Comparison of ENCODE assay signal across 8 cellular contexts in the genomic region with DNA sequence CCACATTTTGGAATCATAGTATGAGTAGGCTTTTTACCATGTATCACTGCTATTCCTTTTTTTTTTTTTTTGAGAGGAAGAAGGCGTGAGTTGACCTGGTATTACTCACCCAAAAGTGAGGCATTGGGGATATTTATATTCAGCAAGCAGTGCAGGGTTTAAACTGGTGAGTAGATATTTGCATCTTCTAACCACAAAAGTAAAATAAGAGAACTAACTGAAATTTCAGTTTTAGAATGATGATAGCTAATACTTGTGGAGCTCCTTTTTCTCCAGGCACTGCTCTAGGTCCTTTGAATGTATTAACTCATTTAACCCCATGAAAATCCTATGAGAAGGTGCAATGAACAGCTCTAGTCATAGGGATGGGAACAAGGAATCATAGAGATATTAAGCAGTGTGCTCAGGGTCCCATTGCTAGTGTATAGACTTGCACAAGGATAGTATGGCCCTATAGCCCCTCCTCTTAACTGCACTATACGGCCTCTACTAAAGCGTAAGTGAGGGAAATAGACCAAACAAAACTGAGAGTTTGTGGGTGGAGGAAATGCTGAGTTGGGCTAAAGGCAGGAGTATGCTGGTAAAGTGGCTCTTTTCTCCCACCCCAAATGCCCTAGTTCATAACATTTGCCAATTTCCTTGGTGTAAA.
DNase-seq lines count a peak whose midpoint lies in the region; ATAC-seq and TF ChIP-seq lines count a peak whose summit lies in the region.

No MANE protein-coding gene starts in this region.

- TF ChIP-seq EP300 in esophagus muscularis mucosa (IDR thresholded peaks at IDR 0.05), result no peak

- H3K27ac Mint-ChIP-seq in naive B cell, result peak overlapping the region; percentile 90 to 98 (median 94)

- H3K4me3 Mint-ChIP-seq in naive B cell, result peak overlapping the region; percentile 72 to 94 (median 84)

- H3K27ac ChIP-seq in prostate gland, result no peak overlapping the region
- peak overlapping the region in 1 of 12 donors; percentile 61 for H3K27ac ChIP-seq in heart left ventricle
- no peak overlapping the region for H3K27ac ChIP-seq in esophagus muscularis mucosa (replicated peaks in 1 of 4)

- H3K27me3 ChIP-seq in prostate gland (replicated peaks; ENCODE audit: insufficient read depth) (no peaks in the 10 kb centered on the region), heart left ventricle (no peaks in the 10 kb centered on the region), esophagus muscularis mucosa (no peaks in the 10 kb centered on the region)

- H3K4me1 ChIP-seq in prostate gland (replicated peaks) (no peaks in the 10 kb centered on the region), heart left ventricle (peaks cover 0 to 57% (median 0%) of the 10 kb centered on the region in 12 donors), esophagus muscularis mucosa (no peaks in the 10 kb centered on the region)

- no peak for TF ChIP-seq CTCF in AG09309 (IDR thresholded peaks at IDR 0.05; ENCODE audit: control insufficient read depth, insufficient read depth, low read depth, low read length, missing control alignments)
- TF ChIP-seq CTCF in prostate gland (IDR thresholded peaks at IDR 0.05), result no peak
- no peak for TF ChIP-seq CTCF in heart left ventricle (IDR thresholded peaks at IDR 0.05)
- no peak for TF ChIP-seq CTCF in esophagus muscularis mucosa (IDR thresholded peaks at IDR 0.05)

- intact Hi-C loops in prostate gland (cut with DNase I), result no loop called here
- intact Hi-C loops in heart left ventricle (cut with DNase I), result no loop called here
- intact Hi-C loops in esophagus muscularis mucosa (cut with DNase I), result no loop called here

- H3K9me3 Mint-ChIP-seq in naive B cell, result peaks cover 0 to 5% (median 0%) of the 10 kb centered on the region in 7 donors

- H3K27me3 Mint-ChIP-seq in naive B cell, result peaks cover 0 to 5% (median 0%) of the 10 kb centered on the region in 3 donors

- H3K36me3 ChIP-seq in prostate gland, result no peaks in the 10 kb centered on the region
- no peaks in the 10 kb centered on the region for H3K36me3 ChIP-seq in heart left ventricle
- no peaks in the 10 kb centered on the region for H3K36me3 ChIP-seq in esophagus muscularis mucosa

- peaks cover 67 to 89% (median 78%) of the 10 kb centered on the region in 3 donors for H3K4me1 Mint-ChIP-seq in naive B cell

- TF ChIP-seq POLR2A in Raji (IDR thresholded peaks at IDR 0.05; ENCODE audit: insufficient read depth, low read depth, low read length), result peak; percentile 67
- no peak for TF ChIP-seq POLR2A in prostate gland (IDR thresholded peaks at IDR 0.05)
- TF ChIP-seq POLR2A in heart left ventricle (IDR thresholded peaks at IDR 0.05), result no peak
- TF ChIP-seq POLR2A in esophagus muscularis mucosa (IDR thresholded peaks at IDR 0.05; ENCODE audit: low read depth), result no peak

- no peaks in the 10 kb centered on the region for H3K36me3 Mint-ChIP-seq in naive B cell

- H3K9me3 ChIP-seq in prostate gland, result no peaks in the 10 kb centered on the region
- no peaks in the 10 kb centered on the region for H3K9me3 ChIP-seq in heart left ventricle
- H3K9me3 ChIP-seq in esophagus muscularis mucosa, result no peaks in the 10 kb centered on the region

- H3K4me3 ChIP-seq in AG09309 (ENCODE audit: control insufficient read depth, low read depth, low read length) (no peak overlapping the region), prostate gland (no peak overlapping the region), heart left ventricle (no peak overlapping the region), esophagus muscularis mucosa (no peak overlapping the region)

- ATAC-seq in GM19023 (IDR thresholded peaks at IDR 0.05; ENCODE audit: unreplicated experiment), result peak; percentile 65
- ATAC-seq in HG03066 (IDR thresholded peaks at IDR 0.05; ENCODE audit: low read depth, unreplicated experiment), result peak; percentile 72
- ATAC-seq in naive B cell (ENCODE audit: low read depth in 2 of 2), result peak; percentile 68 to 69
- ATAC-seq in heart left ventricle, result no peak

- WGBS in prostate gland, result 90% methylated on average over 3 of the region's 3 CpGs
- WGBS in heart left ventricle, 4 donors, result 86 to 91% (median 89%) methylated on average over 3 of the region's 3 CpGs
- 75% methylated on average over 3 of the region's 3 CpGs for WGBS in esophagus muscularis mucosa

- DNase-seq in AG09309 (ENCODE audit: low read depth) (peak; percentile 39), naive B cell (peak; percentile 81), prostate gland (ENCODE audit: low spot score) (no peak), heart left ventricle (no peak), esophagus muscularis mucosa (ENCODE audit: extremely low spot score) (no peak)

Comparison
In these comparisons a context has a peak if more than half of its experiments do, and no peak if none do; other contexts are left out.
1. DNase-seq: peak in AG09309 (single experiment) and naive B cell (single experiment); none in prostate gland (single experiment), heart left ventricle (0 of 5) and esophagus muscularis mucosa (single experiment).
2. ATAC-seq: peak in GM19023 (single experiment), HG03066 (single experiment) and naive B cell (2 of 2); none in heart left ventricle (0 of 4).